10 cellular contexts compared by ENCODE assay signal in the genomic region with DNA sequence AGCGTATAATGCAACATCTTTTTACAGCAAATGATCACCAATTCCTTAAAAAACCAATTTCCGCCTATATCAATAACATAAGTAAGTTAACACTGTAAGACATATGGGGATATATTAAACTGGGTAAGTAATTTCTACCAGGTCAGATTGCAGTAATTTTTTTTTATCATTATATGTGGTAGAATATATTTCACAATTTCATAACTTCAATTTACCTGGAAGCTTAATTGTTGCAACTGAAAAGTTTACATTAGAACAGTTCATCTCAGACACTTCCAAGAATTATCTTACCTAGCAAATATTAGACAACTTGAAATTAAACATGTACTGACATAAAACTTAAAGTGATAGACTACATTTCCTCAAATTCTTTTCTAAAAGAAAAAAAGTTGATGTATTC. TPM values are rescaled to one million over a fixed set of nuclear protein-coding genes. Genes with fewer than 3 reads are reported as not detected.
DNase-seq lines count a peak whose midpoint lies in the region; ATAC-seq and TF ChIP-seq lines count a peak whose summit lies in the region.
"Had no signal": no experiment of that assay in that cellular context is flagged by ENCODE, and none has a peak within 500 bp of the region (broad histone marks: within the 10 kb centered on the region; RNA-seq: fewer than 3 reads in every experiment).

No MANE protein-coding gene starts in this region.

- no TSS peak for BruUV-seq in IMR-90 (replicated peaks; lab: Mats Ljungman, UMichigan)
- no TSS peak for BruUV-seq in mammary epithelial cell (replicated peaks; lab: Mats Ljungman, UMichigan)

- H3K14ac ChIP-seq in IMR-90 (replicated peaks; ENCODE audit: low read depth, low read length) (no peak overlapping the region), neuronal stem cell (ENCODE audit: low read length) (no peak overlapping the region)

- in situ Hi-C loops in IMR-90 (cut with MboI; ENCODE audit: low sequenced_read_pairs) (no loop called here), mammary epithelial cell (cut with MboI; ENCODE audit: low sequenced_read_pairs in 2 of 2) (no loop called here)

- no peak overlapping the region for H2BK20ac ChIP-seq in IMR-90 (ENCODE audit: low read depth, low read length)

- H3K4me2 ChIP-seq in IMR-90 (ENCODE audit: low read depth, low read length) (peak overlapping the region; percentile 88), mammary epithelial cell (ENCODE audit: insufficient read depth, low read depth, low read length) (peak overlapping the region; percentile 87), neuronal stem cell (ENCODE audit: insufficient read depth, low read length, poor library complexity, severe bottlenecking) (no peak overlapping the region)

- H4K91ac ChIP-seq in IMR-90 (ENCODE audit: insufficient read depth, low read depth, low read length) (no peak overlapping the region), neuronal stem cell (ENCODE audit: low read depth, low read length, poor library complexity) (no peak overlapping the region)

- WGBS in IMR-90 (ENCODE audit: extremely low coverage in 2 of 2, insufficient read length in 1 of 2), 2 experiments, result no CpG with 5 or more reads among the region's 2 CpGs
- 98% methylated on average over 2 of the region's 2 CpGs for WGBS in mammary epithelial cell (ENCODE audit: low coverage, missing lambda C conversion rate)
- WGBS in neuronal stem cell (ENCODE audit: extremely low coverage in 2 of 2, insufficient read length in 2 of 2, insufficient replicate concordance in 1 of 2), 2 donors, result no CpG with 5 or more reads among the region's 2 CpGs

- no peak overlapping the region for H2BK5ac ChIP-seq in IMR-90 (ENCODE audit: low read depth, low read length, poor library complexity, severe bottlenecking)
- no peak overlapping the region for H2BK5ac ChIP-seq in neuronal stem cell (ENCODE audit: low read length)

- H3K36me3 ChIP-seq in BE2C (no peaks in the 10 kb centered on the region), IMR-90 (ENCODE audit: control insufficient read depth, insufficient read depth, low read length) (no peaks in the 10 kb centered on the region), mammary epithelial cell (ENCODE audit: insufficient read depth, low read length) (no peaks in the 10 kb centered on the region), neuronal stem cell (replicated peaks in 1 of 2; ENCODE audit: control insufficient read depth in 2 of 2, insufficient read depth in 2 of 2, low read length in 2 of 2) (peaks cover 0 to 13% of the 10 kb centered on the region in 2 donors)

- CTCF ChIA-PET in IMR-90 (lab: Yijun Ruan, JAX) (interaction anchor here (0.6 kb wide), 2 partner anchors 155 to 234 kb away, joined by 4 to 12 read pairs; no protein-coding TSS in a partner anchor), mammary epithelial cell (lab: Charles Lee; ENCODE audit: low non-redundant PET) (no interaction called here)

- dilution Hi-C loops in IMR-90 (cut with HindIII; ENCODE audit: low sequenced_read_pairs, unreplicated experiment), result no loop called here
- dilution Hi-C loops in mammary epithelial cell (cut with HindIII; ENCODE audit: low sequenced_read_pairs), result no loop called here

- H3K27me3 Mint-ChIP-seq in naive B cell, result no peaks in the 10 kb centered on the region

- peak overlapping the region; percentile 30 to 98 (median 73) for H3K4me3 Mint-ChIP-seq in naive B cell

- H3K18ac ChIP-seq in IMR-90 (ENCODE audit: low read depth, low read length) (no peak overlapping the region), neuronal stem cell (ENCODE audit: low read length) (no peak overlapping the region)

- no peak overlapping the region for H4K8ac ChIP-seq in IMR-90 (ENCODE audit: low read depth in 2 of 2, low read length in 2 of 2)
- no peak overlapping the region for H4K8ac ChIP-seq in neuronal stem cell (ENCODE audit: low read depth, low read length)

- TF ChIP-seq RAD21 in IMR-90 (IDR thresholded peaks at IDR 0.05; ENCODE audit: low read length), result no peak

- no peak for TF ChIP-seq POLR2A in IMR-90 (IDR thresholded peaks at IDR 0.05; ENCODE audit: low read depth, low read length)

- H3K79me1 ChIP-seq in IMR-90 (ENCODE audit: low read depth in 1 of 2, low read length in 2 of 2), result peaks cover 6 to 44% of the 10 kb centered on the region in 2 experiments; a peak in 3 of 4 replicates
- H3K79me1 ChIP-seq in neuronal stem cell (ENCODE audit: low read depth, low read length), result no peaks in the 10 kb centered on the region

- no peak for TF ChIP-seq CTCF in BE2C (IDR thresholded peaks at IDR 0.05; ENCODE audit: low read depth, low read length)
- TF ChIP-seq CTCF in IMR-90 (conservative IDR thresholded peaks at IDR 0.05; ENCODE audit: low read depth, low read length), result no peak
- no peak for TF ChIP-seq CTCF in mammary epithelial cell (conservative IDR thresholded peaks at IDR 0.05 in 1 of 2, IDR thresholded peaks at IDR 0.05 in 1 of 2; ENCODE audit: extremely low read depth in 1 of 2, insufficient read depth in 1 of 2, low read depth in 1 of 2, low read length in 2 of 2)

- POLR2A ChIA-PET in IMR-90 (lab: Charles Lee; ENCODE audit: unreplicated experiment), result no interaction called here

- H3K79me2 ChIP-seq in mammary epithelial cell (ENCODE audit: insufficient read depth, low read length), result peaks cover 56% of the 10 kb centered on the region

- H3K23ac ChIP-seq in IMR-90 (ENCODE audit: low read depth, low read length), result no peak overlapping the region
- no peak overlapping the region for H3K23ac ChIP-seq in neuronal stem cell (ENCODE audit: low read depth, low read length, poor library complexity)

- no peaks in the 10 kb centered on the region for H3K36me3 Mint-ChIP-seq in naive B cell

- H3K9me3 Mint-ChIP-seq in naive B cell, result no peaks in the 10 kb centered on the region

- H3K9ac ChIP-seq in IMR-90 (ENCODE audit: low read depth, low read length), result no peak overlapping the region
- H3K9ac ChIP-seq in mammary epithelial cell (ENCODE audit: insufficient read depth, low read length), result no peak overlapping the region
- no peak overlapping the region for H3K9ac ChIP-seq in neuronal stem cell (ENCODE audit: low read depth, low read length, poor library complexity)

- ATAC-seq in IMR-90 (ENCODE audit: low read depth), result no peak
- ATAC-seq in naive B cell (ENCODE audit: low read depth in 2 of 2), result no peak
- ATAC-seq in HG02884 (IDR thresholded peaks at IDR 0.05; ENCODE audit: unreplicated experiment), result no peak

- no peak overlapping the region for H2BK12ac ChIP-seq in neuronal stem cell (ENCODE audit: low read length)

- H3K4me3 ChIP-seq in BE2C (ENCODE audit: low read depth, low read length) (peak overlapping the region; percentile 19), IMR-90 (ENCODE audit: insufficient read depth, low read depth, low read length) (peak overlapping the region; percentile 9; the same call in 1 of the 2 replicates), mammary epithelial cell (replicated peaks in 1 of 3; ENCODE audit: insufficient read depth in 1 of 3, low read depth in 2 of 3, low read length in 3 of 3) (peak overlapping the region; percentile 26 to 59 (median 44)), neuronal stem cell (ENCODE audit: low read length in 2 of 2) (peak overlapping the region in 1 of 2 donors; percentile 21)

- no peak overlapping the region for H3K27ac Mint-ChIP-seq in naive B cell

- H2AFZ ChIP-seq in IMR-90 (replicated peaks; ENCODE audit: low read length, poor library complexity) (no peak overlapping the region), mammary epithelial cell (ENCODE audit: low read depth, low read length) (no peak overlapping the region), neuronal stem cell (ENCODE audit: low read length) (no peak overlapping the region)

- H2AK5ac ChIP-seq in IMR-90 (ENCODE audit: low read depth, low read length) (no peak overlapping the region), neuronal stem cell (ENCODE audit: low read depth, low read length) (no peak overlapping the region)

- no peak overlapping the region for H3K27ac ChIP-seq in IMR-90 (ENCODE audit: insufficient read depth, low read length)
- no peak overlapping the region for H3K27ac ChIP-seq in mammary epithelial cell (ENCODE audit: insufficient read depth, low read depth, low read length)
- no peak overlapping the region for H3K27ac ChIP-seq in neuronal stem cell (replicated peaks; ENCODE audit: low read length)

- no peaks in the 10 kb centered on the region; the same call in 1 of the 2 replicates for H3K9me1 ChIP-seq in IMR-90 (ENCODE audit: insufficient read depth, low read length)

- DNase-seq in BE2C, result no peak
- DNase-seq in IMR-90, result no peak
- no peak for DNase-seq in mammary epithelial cell
- no peak for DNase-seq in naive B cell
- DNase-seq in NCI-H226, result no peak
- no peak for DNase-seq in neuronal stem cell (ENCODE audit: low spot score)
- DNase-seq in stimulated activated naive CD4-positive, alpha-beta T cell (lab: John Stamatoyannopoulos, UW), result no peak
- DNase-seq: NCI-H774, trophoblast cell had no signal

- no peak overlapping the region for H2BK120ac ChIP-seq in IMR-90 (ENCODE audit: low read depth, low read length)
- no peak overlapping the region for H2BK120ac ChIP-seq in neuronal stem cell (ENCODE audit: low read depth, low read length)

- H3K27me3 ChIP-seq in BE2C, result no peaks in the 10 kb centered on the region
- H3K27me3 ChIP-seq in IMR-90 (ENCODE audit: control insufficient read depth, insufficient read depth, low read length), result no peaks in the 10 kb centered on the region
- H3K27me3 ChIP-seq in mammary epithelial cell (ENCODE audit: insufficient read depth, low read length), result no peaks in the 10 kb centered on the region
- H3K27me3 ChIP-seq in neuronal stem cell (ENCODE audit: control insufficient read depth in 3 of 3, insufficient read depth in 3 of 3, low read depth in 1 of 3, low read length in 3 of 3), result no peaks in the 10 kb centered on the region

- H3K4ac ChIP-seq in IMR-90 (ENCODE audit: low read depth, low read length) (no peak overlapping the region), neuronal stem cell (ENCODE audit: low read length) (no peak overlapping the region)

- H4K5ac ChIP-seq in IMR-90 (ENCODE audit: low read depth, low read length), result no peak overlapping the region

- H3K56ac ChIP-seq in IMR-90 (ENCODE audit: extremely low read depth, insufficient read depth, low read length), result no peak overlapping the region

- no peaks in the 10 kb centered on the region for H3K9me3 ChIP-seq in BE2C
- no peaks in the 10 kb centered on the region for H3K9me3 ChIP-seq in IMR-90 (ENCODE audit: control insufficient read depth, insufficient read depth, low read length)
- H3K9me3 ChIP-seq in mammary epithelial cell (replicated peaks; ENCODE audit: insufficient read depth, low read length), result no peaks in the 10 kb centered on the region
- no peaks in the 10 kb centered on the region for H3K9me3 ChIP-seq in neuronal stem cell (replicated peaks in 1 of 2; ENCODE audit: control insufficient read depth in 2 of 2, insufficient read depth in 1 of 2, low read depth in 1 of 2, low read length in 2 of 2)

- H4K20me1 ChIP-seq in IMR-90 (ENCODE audit: insufficient read depth, low read length) (no peaks in the 10 kb centered on the region), mammary epithelial cell (ENCODE audit: insufficient read depth, low read length) (no peaks in the 10 kb centered on the region)

- H2BK15ac ChIP-seq in IMR-90 (ENCODE audit: low read depth, low read length) (no peak overlapping the region), neuronal stem cell (ENCODE audit: low read length) (no peak overlapping the region)

- intact Hi-C loops in IMR-90 (cut with micrococcal nuclease), result no loop called here
- intact Hi-C loops in mammary epithelial cell (cut with micrococcal nuclease), result no loop called here

- peaks cover 58 to 77% (median 71%) of the 10 kb centered on the region in 3 donors for H3K4me1 Mint-ChIP-seq in naive B cell

- no peak overlapping the region for H2AK9ac ChIP-seq in IMR-90 (replicated peaks; ENCODE audit: low read depth, low read length, poor library complexity)

- H3K4me1 ChIP-seq in BE2C (peaks cover 6% of the 10 kb centered on the region), IMR-90 (ENCODE audit: control insufficient read depth, insufficient read depth, low read length) (no peaks in the 10 kb centered on the region), mammary epithelial cell (ENCODE audit: insufficient read depth, low read length) (peaks cover 15% of the 10 kb centered on the region), neuronal stem cell (ENCODE audit: control insufficient read depth in 2 of 2, insufficient read depth in 1 of 2, low read depth in 1 of 2, low read length in 2 of 2) (peaks cover 0 to 15% of the 10 kb centered on the region in 2 donors)

RNA-seq across cellular contexts. Expression of gene ZBTB41, which starts 2.8 kb away (rescaled TPM):
- 1.0 TPM for polyA plus RNA-seq in BE2C (2012; ENCODE audit: insufficient read depth, insufficient read length, low read depth)
- total RNA-seq in IMR-90 (2012; rRNA removed), result 8.6 and 15.3 TPM in 2 replicates
- 1.3 and 1.9 TPM in 2 replicates for polyA plus RNA-seq in IMR-90 (2012; rRNA removed)
- polyA plus RNA-seq in IMR-90 (2012; cell fraction: cytosol; rRNA removed), result 0.15 and 0.23 TPM in 2 replicates
- 0.29 and 3.3 TPM in 2 replicates for polyA plus RNA-seq in IMR-90 (2012; cell fraction: nucleus; rRNA removed; ENCODE audit: low replicate concordance)
- 10 to 100 TPM; 11.2 to 23.5 TPM for total RNA-seq in mammary epithelial cell
- polyA plus RNA-seq in mammary epithelial cell, result 3.1 TPM
- 8.4 TPM for polyA minus RNA-seq in mammary epithelial cell
- 1 to 10 TPM; 2.2 to 4.8 (median 4.1) TPM for polyA plus RNA-seq in naive B cell (ENCODE audit: low read depth in 6 of 6)
- polyA plus RNA-seq in neuronal stem cell (2013, experiment 1 of 2), result 4.4 TPM
- polyA plus RNA-seq in neuronal stem cell (2013, experiment 2 of 2), result 4.6 TPM

RNA-seq across cellular contexts. Expression of gene ASPM, which starts 51.9 kb away (rescaled TPM):
- 3.2 TPM for polyA plus RNA-seq in BE2C (2012; ENCODE audit: insufficient read depth, insufficient read length, low read depth)
- total RNA-seq in IMR-90 (2012; rRNA removed), result 27.8 and 53.3 TPM in 2 replicates
- polyA plus RNA-seq in IMR-90 (2012; rRNA removed), result 5.2 and 7.1 TPM in 2 replicates
- 0.23 and 0.62 TPM in 2 replicates for polyA plus RNA-seq in IMR-90 (2012; cell fraction: cytosol; rRNA removed)
- polyA plus RNA-seq in IMR-90 (2012; cell fraction: nucleus; rRNA removed; ENCODE audit: low replicate concordance), result 0.92 and 6.7 TPM in 2 replicates
- total RNA-seq in mammary epithelial cell, result 10 to 100 TPM in 1 of 2 donors, 1 to 10 TPM in 1; 3.2 to 21.9 TPM
- 6.7 TPM for polyA plus RNA-seq in mammary epithelial cell
- polyA minus RNA-seq in mammary epithelial cell, result 22.8 TPM
- polyA plus RNA-seq in naive B cell (ENCODE audit: low read depth in 6 of 6), result not detected
- 33.0 TPM for polyA plus RNA-seq in neuronal stem cell (2013, experiment 1 of 2)
- 33.5 TPM for polyA plus RNA-seq in neuronal stem cell (2013, experiment 2 of 2)
